1 cellular context compared by ENCODE assay signal in genomic region chr19:33205110-33205509, GRCh38.
TF ChIP-seq lines count a peak whose summit lies in the region.

No MANE protein-coding gene starts in this region.

TF ChIP-seq in K562, 482 proteins besides CTCF, POLR2A, EP300 and RAD21:
- TF ChIP-seq RBBP5 (IDR thresholded peaks at IDR 0.05; ENCODE audit: borderline replicate concordance, insufficient read depth, low read length, poor library complexity, severe bottlenecking) (peak; percentile 15), POLR3A (IDR thresholded peaks at IDR 0.05; ENCODE audit: borderline replicate concordance, extremely low read depth, insufficient read depth, insufficient read length) (no peak), NELFE (IDR thresholded peaks at IDR 0.05; ENCODE audit: insufficient read depth, insufficient read length) (no peak), ZNF174 (CRISPR knock-in tag; IDR thresholded peaks at IDR 0.05) (no peak), PTBP1 (IDR thresholded peaks at IDR 0.05; ENCODE audit: low read depth, low read length) (no peak), E2F8 (IDR thresholded peaks at IDR 0.05; ENCODE audit: low read depth, partially characterized antibody) (no peak), XRCC3 (IDR thresholded peaks at IDR 0.05) (no peak), YY1 (IDR thresholded peaks at IDR 0.05; ENCODE audit: borderline replicate concordance in 1 of 3, control insufficient read depth in 1 of 3, extremely low read depth in 1 of 3, insufficient read depth in 3 of 3, insufficient read length in 1 of 3, insufficient replicate concordance in 2 of 3, low read depth in 1 of 3, low read length in 2 of 3) (no peak)
